Comparison of ENCODE assay signal across 19 cellular contexts in the genomic region with DNA sequence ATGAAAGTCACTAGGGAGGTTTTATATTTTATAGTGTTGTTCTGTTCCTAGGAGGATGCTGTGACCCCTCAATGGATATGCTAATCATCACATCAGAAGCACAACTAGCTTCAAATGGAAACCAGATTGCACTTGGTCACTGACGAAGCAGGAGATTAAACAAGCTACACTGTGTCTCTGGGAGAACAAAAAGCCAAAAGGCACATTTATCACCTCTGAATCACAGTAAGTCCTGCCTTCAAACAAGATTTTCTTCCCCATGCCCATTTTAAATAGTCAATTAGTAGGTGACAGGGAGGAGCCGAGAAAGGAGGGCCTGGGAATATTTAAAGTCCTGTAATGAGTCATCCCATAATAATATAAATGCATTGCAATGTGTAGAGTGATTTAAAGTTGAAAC.
"Had no signal": no experiment of that assay in that cellular context is flagged by ENCODE, and none has a peak within 500 bp of the region (broad histone marks: within the 10 kb centered on the region; RNA-seq: fewer than 3 reads in every experiment).

No MANE protein-coding gene starts in this region.

- H3K4me1 ChIP-seq: right atrium auricular region, suprapubic skin had no signal

- H3K27me3 ChIP-seq: brain microvascular endothelial cell, right atrium auricular region, suprapubic skin had no signal

- ATAC-seq: activated CD4-positive, alpha-beta T cell treated with anti-CD3 and anti-CD28 coated beads for 36 hours; activated CD8-positive, alpha-beta T cell treated with anti-CD3 and anti-CD28 coated beads for 36 hours; activated T-cell treated with anti-CD3 and anti-CD28 coated beads, Interleukin-2, amount 50 U/mL, for 4 hours; effector memory CD8-positive, alpha-beta T cell; natural killer cell; T-helper 17 cell had no signal

- H3K36me3 ChIP-seq: brain microvascular endothelial cell, right atrium auricular region, suprapubic skin had no signal

- DNase-seq: activated CD4-positive, alpha-beta T cell treated with anti-CD3 and anti-CD28 coated beads for 36 hours; activated CD8-positive, alpha-beta T cell treated with anti-CD3 and anti-CD28 coated beads for 36 hours; activated effector memory CD4-positive, alpha-beta T cell treated with anti-CD3 and anti-CD28 coated beads, Interleukin-2, amount 50 U/mL, for 16 hours; activated T-cell treated with anti-CD3 and anti-CD28 coated beads, Interleukin-2, amount 50 U/mL, for 4 hours; amygdala; brain microvascular endothelial cell; effector memory CD8-positive, alpha-beta T cell; erythroblast; glutamatergic neuron; hypothalamus; kidney; mesenchymal stem cell; natural killer cell; nucleus accumbens; stimulated activated CD4-positive, alpha-beta T cell treated with anti-CD3 and anti-CD28 coated beads, Interleukin-4, amount 100 ng/mL, for 4 hours; T-helper 17 cell had no signal

- H3K4me3 ChIP-seq: right atrium auricular region, skin epidermis, suprapubic skin had no signal

- H3K27ac ChIP-seq: brain microvascular endothelial cell, right atrium auricular region, skin epidermis, suprapubic skin had no signal

- H3K9me3 ChIP-seq: right atrium auricular region, suprapubic skin had no signal
